8 cellular contexts compared by ENCODE assay signal in the genomic region with DNA sequence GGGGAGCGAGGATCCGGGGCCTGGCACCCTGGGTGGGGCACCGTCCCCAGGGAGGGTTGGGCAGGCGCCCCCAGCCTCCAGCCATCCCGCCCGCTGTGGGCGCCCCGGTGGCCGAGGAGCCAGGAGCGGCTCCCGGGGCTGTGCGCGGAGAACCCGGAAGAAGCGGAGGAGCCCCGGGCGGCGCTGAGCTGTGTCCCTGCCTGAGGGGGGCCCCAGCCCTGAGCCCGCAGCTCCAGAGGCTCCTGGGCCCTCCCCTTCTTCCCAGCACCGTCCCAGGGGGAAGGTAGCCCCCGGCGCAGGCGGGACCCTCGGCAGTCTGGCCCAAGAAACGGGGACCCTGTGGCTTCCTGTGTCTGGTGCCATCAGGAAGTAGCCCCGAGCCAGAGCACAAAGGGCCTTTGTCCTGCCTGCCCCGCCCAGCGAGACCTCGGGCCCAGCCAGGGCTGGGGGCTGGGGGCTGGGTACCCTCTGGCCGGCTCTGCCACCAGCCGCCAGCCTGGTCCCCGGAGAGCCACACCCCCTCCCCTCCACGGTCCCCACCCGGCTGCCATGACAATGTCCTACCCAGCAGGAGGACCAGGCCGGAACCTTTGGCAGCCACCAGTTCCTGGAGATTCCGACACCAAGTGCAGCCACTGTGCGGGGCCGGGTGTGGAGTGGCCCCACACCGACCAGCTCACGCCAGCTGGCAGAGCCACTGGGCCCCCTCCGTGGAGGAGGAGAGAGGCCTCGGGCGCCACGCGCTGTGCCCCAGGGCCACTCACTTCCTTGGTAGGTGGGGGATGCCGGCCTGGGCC. TPM values are rescaled to one million over a fixed set of nuclear protein-coding genes. Genes with fewer than 3 reads are reported as not detected.
DNase-seq lines count a peak whose midpoint lies in the region; ATAC-seq and TF ChIP-seq lines count a peak whose summit lies in the region.

No MANE protein-coding gene starts in this region.

- peak; percentile 60 for DNase-seq in GM12865 (ENCODE audit: low read depth)
- peak; percentile 9 for DNase-seq in effector CD8-positive, alpha-beta T cell (lab: John Stamatoyannopoulos, UW)
- DNase-seq in lower leg skin (ENCODE audit: low spot score in 2 of 2): peak in 1 of 2 donors; percentile 89
- peak; percentile 82 for DNase-seq in superior temporal gyrus (ENCODE audit: extremely low spot score)
- DNase-seq in A172 (ENCODE audit: low spot score): no peak
- no peak for DNase-seq in NCI-H1092 (lab: John Stamatoyannopoulos, UW)

- 2 to 12% methylated on average over 13 to 29 of the region's 46 CpGs for WGBS in lower leg skin, 2 donors

- intact Hi-C loops in lower leg skin (cut with DNase I; ENCODE audit: low total_unique reads): no loop called here

- no peak for TF ChIP-seq POLR2A in lower leg skin (IDR thresholded peaks at IDR 0.05)

- peak; percentile 50 for ATAC-seq in HG03066 (IDR thresholded peaks at IDR 0.05; ENCODE audit: low read depth, unreplicated experiment)

- H3K4me3 ChIP-seq in GM12865 (ENCODE audit: low read depth, low read length): peak overlapping the region; percentile 93
- H3K4me3 ChIP-seq in lower leg skin (ENCODE audit: low read depth, poor library complexity, severe bottlenecking): peak overlapping the region; percentile 55

- TF ChIP-seq CTCF in GM12865 (IDR thresholded peaks at IDR 0.05; ENCODE audit: insufficient read depth, low read depth, low read length, missing control alignments) (no peak), VCaP (conservative IDR thresholded peaks at IDR 0.05) (no peak), lower leg skin (IDR thresholded peaks at IDR 0.05) (no peak)

- H3K27ac ChIP-seq in VCaP: peak overlapping the region; percentile 81

RNA-seq across cellular contexts. Expression of a gene that starts 15.6 kb away (rescaled TPM):
- not detected for total RNA-seq in lower leg skin
- not detected in 2 replicates for total RNA-seq in A172 (2014; rRNA removed; shearing (Covaris generic))

RNA-seq across cellular contexts. Expression of a gene that starts 42.2 kb away (rescaled TPM):
- 10 to 100 TPM; 16.1 to 36.0 (median 21.5) TPM for total RNA-seq in lower leg skin
- 8.2 and 10.0 TPM in 2 replicates for total RNA-seq in A172 (2014; rRNA removed; shearing (Covaris generic))

RNA-seq across cellular contexts. Expression of a gene that starts 48.3 kb away (rescaled TPM):
- total RNA-seq in lower leg skin: 10 to 100 TPM; 19.8 to 36.8 (median 25.8) TPM
- total RNA-seq in A172 (2014; rRNA removed; shearing (Covaris generic)): not detected in 2 replicates

RNA-seq across cellular contexts. Expression of a gene that starts 55.8 kb away (rescaled TPM):
- total RNA-seq in lower leg skin: 1 to 10 TPM in 1 of 4 donors, under 1 TPM in 1, not detected in 2; 0.69 to 1.4 TPM
- total RNA-seq in A172 (2014; rRNA removed; shearing (Covaris generic)): not detected in 2 replicates

Comparison
In these comparisons a context has a peak if more than half of its experiments do, and no peak if none do; other contexts are left out.
1. DNase-seq: peak in GM12865 (single experiment), effector CD8-positive, alpha-beta T cell (single experiment) and superior temporal gyrus (single experiment); none in A172 (single experiment) and NCI-H1092 (single experiment).
2. RNA of a gene that starts 48.3 kb away (total RNA-seq): 19.8 to 36.8 TPM in lower leg skin; not detected in A172; every median in the first group is over 10 times any median in the second.